ENCODE assay signal across 11 cellular contexts in the genomic region with DNA sequence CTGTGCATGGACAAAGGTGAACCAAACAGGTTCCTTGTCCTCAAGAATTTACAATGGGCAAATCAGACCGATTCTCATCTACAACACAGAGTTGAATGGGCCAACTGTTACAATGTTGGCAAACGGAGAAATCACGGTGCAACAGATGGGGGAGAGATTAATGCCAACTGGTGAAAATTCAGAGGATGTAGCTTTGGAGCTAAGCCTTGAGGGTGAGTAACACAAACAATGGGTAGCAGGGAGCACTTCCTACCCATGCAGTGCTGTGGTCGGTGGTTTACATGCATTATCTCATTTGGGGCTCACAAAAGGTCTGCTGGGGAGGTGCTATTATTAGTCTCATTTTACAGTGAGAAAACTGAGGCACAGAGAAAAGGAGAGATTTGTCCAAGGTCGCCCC. TPM values are rescaled to one million over a fixed set of nuclear protein-coding genes. Genes with fewer than 3 reads are reported as not detected.
DNase-seq lines count a peak whose midpoint lies in the region; ATAC-seq, FAIRE-seq and TF ChIP-seq lines count a peak whose summit lies in the region.
"Had no signal": no experiment of that assay in that cellular context is flagged by ENCODE, and none has a peak within 500 bp of the region (broad histone marks: within the 10 kb centered on the region; RNA-seq: fewer than 3 reads in every experiment).

No MANE protein-coding gene starts in this region.

- H3K9ac ChIP-seq in HCT116 (ENCODE audit: low read length) (no peak overlapping the region), endothelial cell of umbilical vein (replicated peaks; ENCODE audit: extremely low read depth, insufficient read depth, low read length) (no peak overlapping the region)

- dilution Hi-C loops in endothelial cell of umbilical vein (cut with MboI; ENCODE audit: extremely low pct_ligation_motif_present, low sequenced_read_pairs): no loop called here

- intact Hi-C loops in CD4-positive, alpha-beta T cell (cut with DNase I, micrococcal nuclease): loop anchor here (5.0 kb wide), 3 partner anchors 54 to 199 kb away; no protein-coding TSS in a partner anchor
- intact Hi-C loops in HCT116 (cut with micrococcal nuclease) (loop anchor here (5.0 kb wide), 1 partner anchor 59 kb away; no protein-coding TSS in a partner anchor), endothelial cell of umbilical vein (cut with micrococcal nuclease) (loop anchor here (5.0 to 10.0 kb wide), 6 partner anchors 59 to 964 kb away; no protein-coding TSS in a partner anchor), posterior vena cava (cut with DNase I) (no loop called here), right cardiac atrium (cut with DNase I) (no loop called here)

- no peaks in the 10 kb centered on the region for H3K9me1 ChIP-seq in endothelial cell of umbilical vein (replicated peaks; ENCODE audit: control insufficient read depth, extremely low read depth, insufficient read depth, low read length)

- H3K4me1 Mint-ChIP-seq in CD4-positive, alpha-beta T cell (ENCODE audit: low read depth): peaks cover 43% of the 10 kb centered on the region
- peaks cover 42% of the 10 kb centered on the region for H3K4me1 Mint-ChIP-seq in T-helper 1 cell treated with Interleukin-12 subunit alpha and Interleukin-12 subunit beta and Interleukin-4 antibody, amounts not matched to agents 30 μg/mL and 1 μg/mL, for 36 hours (ENCODE audit: low read depth)

- no peak for DNase-seq in CD4-positive, alpha-beta T cell
- no peak for DNase-seq in HCT116 (ENCODE audit: low read depth, low spot score)
- no peak for DNase-seq in endothelial cell of umbilical vein (ENCODE audit: low read depth, low spot score)
- DNase-seq in posterior vena cava (ENCODE audit: low spot score): no peak
- DNase-seq in right cardiac atrium: no peak
- DNase-seq in stimulated activated CD4-positive, alpha-beta T cell treated with anti-CD3 and anti-CD28 coated beads, Interleukin-15, amount 100 ng/mL, for 24 hours: no peak
- DNase-seq: activated CD4-positive, CD25-positive, alpha-beta regulatory T cell treated with anti-CD3 and anti-CD28 coated beads, Interleukin-2, amount 50 U/mL, for 72 hours; NCI-H1105; thyroid gland had no signal

- no peaks in the 10 kb centered on the region for H4K20me1 ChIP-seq in HCT116 (ENCODE audit: insufficient read depth)
- no peaks in the 10 kb centered on the region for H4K20me1 ChIP-seq in endothelial cell of umbilical vein (replicated peaks; ENCODE audit: control insufficient read depth, extremely low read depth, insufficient read depth, low read length)

- H3K4me1 ChIP-seq in HCT116 (ENCODE audit: control insufficient read depth in 1 of 2, insufficient read depth in 2 of 2, low read length in 2 of 2) (peaks cover 22 to 41% of the 10 kb centered on the region in 2 experiments), endothelial cell of umbilical vein (ENCODE audit: control insufficient read depth, extremely low read depth, insufficient read depth, low read length) (peaks cover 37% of the 10 kb centered on the region), right cardiac atrium (ENCODE audit: control insufficient read depth, insufficient read depth, low read length) (no peaks in the 10 kb centered on the region)

- TF ChIP-seq CTCF in CD4-positive, alpha-beta T cell (IDR thresholded peaks at IDR 0.05): no peak
- no peak for TF ChIP-seq CTCF in HCT116 (IDR thresholded peaks at IDR 0.05 in 2 of 3, conservative IDR thresholded peaks at IDR 0.05 in 1 of 3; ENCODE audit: borderline replicate concordance in 1 of 3, insufficient read depth in 1 of 3, low read depth in 2 of 3, low read length in 2 of 3)
- TF ChIP-seq CTCF in endothelial cell of umbilical vein (IDR thresholded peaks at IDR 0.05; ENCODE audit: extremely low read depth in 1 of 2, insufficient read depth in 1 of 2, low read depth in 1 of 2, low read length in 2 of 2): no peak

- CTCF ChIA-PET in CD4-positive, alpha-beta T cell (lab: Charles Lee): interaction anchor here (0.7 to 2.2 kb wide), 4 partner anchors 43 to 73 kb away, joined by 3 to 16 read pairs (median 4); no protein-coding TSS in a partner anchor
- CTCF ChIA-PET in HCT116 (lab: Charles Lee): no interaction called here
- CTCF ChIA-PET in endothelial cell of umbilical vein (lab: Charles Lee): interaction anchor here (1.2 to 1.7 kb wide), 6 partner anchors 16 to 59 kb away, joined by 3 to 11 read pairs (median 4); no protein-coding TSS in a partner anchor

- TF ChIP-seq RAD21 in HCT116 (IDR thresholded peaks at IDR 0.05; ENCODE audit: low read depth): no peak

- no peak for FAIRE-seq in endothelial cell of umbilical vein (lab: Jason Lieb, UNC)

- no peak overlapping the region for H3K4me3 ChIP-seq in HCT116 (replicated peaks in 1 of 2; ENCODE audit: low read depth in 1 of 2, low read length in 2 of 2)
- no peak overlapping the region for H3K4me3 ChIP-seq in endothelial cell of umbilical vein (replicated peaks in 1 of 3; ENCODE audit: insufficient read depth in 1 of 3, low read depth in 1 of 3, low read length in 3 of 3)
- H3K4me3 ChIP-seq in right cardiac atrium (ENCODE audit: low read length): no peak overlapping the region

- H3K9me3 ChIP-seq in CD4-positive, alpha-beta T cell (ENCODE audit: control insufficient read depth, low read length): no peaks in the 10 kb centered on the region
- no peaks in the 10 kb centered on the region for H3K9me3 ChIP-seq in HCT116 (ENCODE audit: control insufficient read depth in 1 of 2, insufficient read depth in 1 of 2, low read depth in 1 of 2, low read length in 2 of 2)
- H3K9me3 ChIP-seq in endothelial cell of umbilical vein (replicated peaks; ENCODE audit: control insufficient read depth, insufficient read depth, low read length): no peaks in the 10 kb centered on the region
- H3K9me3 ChIP-seq in right cardiac atrium (ENCODE audit: control insufficient read depth, low read length): no peaks in the 10 kb centered on the region
- H3K9me3 ChIP-seq: thyroid gland had no signal

- H2AFZ ChIP-seq in HCT116 (ENCODE audit: low read depth, low read length, poor library complexity, severe bottlenecking) (no peak overlapping the region), endothelial cell of umbilical vein (ENCODE audit: low read depth, low read length) (peak overlapping the region; percentile 98)

- BruUV-seq in HCT116 (replicated peaks; lab: Mats Ljungman, UMichigan): no TSS peak
- no TSS peak for BruUV-seq in endothelial cell of umbilical vein (replicated peaks; lab: Mats Ljungman, UMichigan)

- no peaks in the 10 kb centered on the region for H3K9me3 Mint-ChIP-seq in CD4-positive, alpha-beta T cell
- H3K9me3 Mint-ChIP-seq in T-helper 1 cell treated with Interleukin-12 subunit alpha and Interleukin-12 subunit beta and Interleukin-4 antibody, amounts not matched to agents 30 μg/mL and 1 μg/mL, for 36 hours: no peaks in the 10 kb centered on the region

- H3K9me2 ChIP-seq in HCT116 (ENCODE audit: insufficient read depth): no peaks in the 10 kb centered on the region

- POLR2A ChIA-PET in CD4-positive, alpha-beta T cell (lab: Charles Lee): interaction anchor here (1.0 to 4.1 kb wide), 9 partner anchors 16 to 1026 kb away, joined by 3 to 146 read pairs (median 8); partner anchors contain the start of genes CBX3, CYCS and HNRNPA2B1
- POLR2A ChIA-PET in HCT116 (lab: Charles Lee) (no interaction called here), endothelial cell of umbilical vein (lab: Charles Lee) (interaction anchor here (0.7 to 1.7 kb wide), 4 partner anchors 11 to 49 kb away, joined by 3 to 8 read pairs (median 3); no protein-coding TSS in a partner anchor)

- H3K36me3 ChIP-seq in HCT116 (ENCODE audit: control insufficient read depth in 1 of 2, insufficient read depth in 2 of 2, low read length in 2 of 2) (no peaks in the 10 kb centered on the region), endothelial cell of umbilical vein (ENCODE audit: control insufficient read depth in 2 of 2, extremely low read depth in 1 of 2, insufficient read depth in 2 of 2, low read length in 2 of 2) (no peaks in the 10 kb centered on the region)
- H3K36me3 ChIP-seq: thyroid gland had no signal

- H3K27me3 Mint-ChIP-seq in CD4-positive, alpha-beta T cell: no peaks in the 10 kb centered on the region
- H3K27me3 Mint-ChIP-seq in T-helper 1 cell treated with Interleukin-12 subunit alpha and Interleukin-12 subunit beta and Interleukin-4 antibody, amounts not matched to agents 30 μg/mL and 1 μg/mL, for 36 hours (ENCODE audit: low read depth): no peaks in the 10 kb centered on the region

- H3K79me2 ChIP-seq in HCT116 (ENCODE audit: insufficient read depth, low read length): peaks cover 31% of the 10 kb centered on the region
- H3K79me2 ChIP-seq in endothelial cell of umbilical vein (ENCODE audit: control insufficient read depth, insufficient read depth, low read length): peaks cover 37% of the 10 kb centered on the region

- peaks cover 7% of the 10 kb centered on the region for H3K36me3 Mint-ChIP-seq in CD4-positive, alpha-beta T cell (ENCODE audit: low read depth)
- peaks cover 14% of the 10 kb centered on the region for H3K36me3 Mint-ChIP-seq in T-helper 1 cell treated with Interleukin-12 subunit alpha and Interleukin-12 subunit beta and Interleukin-4 antibody, amounts not matched to agents 30 μg/mL and 1 μg/mL, for 36 hours (ENCODE audit: low read depth)

- no peak overlapping the region for H3K27ac ChIP-seq in CD4-positive, alpha-beta T cell (ENCODE audit: low read depth, low read length)
- no peak overlapping the region for H3K27ac ChIP-seq in HCT116 (ENCODE audit: low read depth, low read length)
- no peak overlapping the region for H3K27ac ChIP-seq in endothelial cell of umbilical vein (ENCODE audit: insufficient read depth, low read depth, low read length)
- no peak overlapping the region for H3K27ac ChIP-seq in right cardiac atrium (ENCODE audit: low read length)
- H3K27ac ChIP-seq: thyroid gland had no signal

- RAD21 ChIA-PET in HCT116 (lab: Charles Lee; ENCODE audit: low non-redundant PET in 1 of 2, low total read pairs in 2 of 2, uncharacterized antibody in 2 of 2, unreplicated experiment in 2 of 2): no interaction called here

- WGBS in right cardiac atrium: 74% methylated on average over 5 of the region's 5 CpGs

- no peak for TF ChIP-seq POLR2A in HCT116 (IDR thresholded peaks at IDR 0.05; ENCODE audit: borderline replicate concordance, extremely low read depth, insufficient read depth, insufficient read length)
- no peak for TF ChIP-seq POLR2A in endothelial cell of umbilical vein (IDR thresholded peaks at IDR 0.05; ENCODE audit: low read depth, low read length)

- peak overlapping the region; percentile 80 for H3K27ac Mint-ChIP-seq in CD4-positive, alpha-beta T cell
- peak overlapping the region; percentile 94 for H3K27ac Mint-ChIP-seq in T-helper 1 cell treated with Interleukin-12 subunit alpha and Interleukin-12 subunit beta and Interleukin-4 antibody, amounts not matched to agents 30 μg/mL and 1 μg/mL, for 36 hours

- H3K4me2 ChIP-seq in HCT116 (ENCODE audit: low read length) (peak overlapping the region; percentile 88), endothelial cell of umbilical vein (ENCODE audit: insufficient read depth, low read length) (no peak overlapping the region)

- ATAC-seq in CD4-positive, alpha-beta T cell (ENCODE audit: poor library complexity): no peak
- ATAC-seq in HCT116 (no peak), GM18502 (IDR thresholded peaks at IDR 0.05; ENCODE audit: poor library complexity, unreplicated experiment) (no peak), right cardiac atrium (no peak)

- no peaks in the 10 kb centered on the region for H3K27me3 ChIP-seq in CD4-positive, alpha-beta T cell (ENCODE audit: control insufficient read depth, insufficient read depth, low read length)
- H3K27me3 ChIP-seq in HCT116 (ENCODE audit: insufficient read depth, low read length) (no peaks in the 10 kb centered on the region), endothelial cell of umbilical vein (ENCODE audit: control insufficient read depth in 2 of 2, insufficient read depth in 2 of 2, low read length in 2 of 2) (peaks cover 0 to 4% of the 10 kb centered on the region in 2 experiments), right cardiac atrium (ENCODE audit: control insufficient read depth, insufficient read depth) (no peaks in the 10 kb centered on the region)
- H3K27me3 ChIP-seq: thyroid gland had no signal

- peak overlapping the region; percentile 92 for H3K4me3 Mint-ChIP-seq in CD4-positive, alpha-beta T cell
- H3K4me3 Mint-ChIP-seq in T-helper 1 cell treated with Interleukin-12 subunit alpha and Interleukin-12 subunit beta and Interleukin-4 antibody, amounts not matched to agents 30 μg/mL and 1 μg/mL, for 36 hours: peak overlapping the region; percentile 84

RNA-seq across cellular contexts. Expression of gene NFE2L3, which starts 0.9 kb away (rescaled TPM):
- total RNA-seq in CD4-positive, alpha-beta T cell: under 1 TPM; 0.45 to 0.93 TPM
- total RNA-seq in HCT116 (2021; ENCODE audit: unreplicated experiment) (27.0 TPM), endothelial cell of umbilical vein (28.4 and 40.2 TPM in 2 replicates), posterior vena cava (1 to 10 TPM; 1.8 to 2.0 TPM), right cardiac atrium (1 to 10 TPM in 2 of 4 donors, under 1 TPM in 2; 0.32 to 1.3 (median 1.00) TPM)
- polyA plus RNA-seq in HCT116 (2012): 9.7 and 16.0 TPM in 2 replicates
- polyA plus RNA-seq in endothelial cell of umbilical vein (29.6 and 30.8 TPM in 2 replicates), right cardiac atrium (1.1 TPM)
- 36.1 and 37.8 TPM in 2 replicates for polyA plus RNA-seq in endothelial cell of umbilical vein (2011; cell fraction: cytosol; rRNA removed)
- 27.3 and 32.9 TPM in 2 replicates for polyA plus RNA-seq in endothelial cell of umbilical vein (2011; cell fraction: nucleus; rRNA removed)
- 42.9 and 67.1 TPM in 2 replicates for polyA plus RNA-seq in endothelial cell of umbilical vein (2012)
- polyA minus RNA-seq in endothelial cell of umbilical vein: 45.2 and 45.7 TPM in 2 replicates
- polyA minus RNA-seq in endothelial cell of umbilical vein (2011; cell fraction: cytosol; rRNA and poly(A)+ RNA removed): not detected
- polyA minus RNA-seq in endothelial cell of umbilical vein (2011; cell fraction: nucleus; rRNA and poly(A)+ RNA removed): 14.6 and 23.3 TPM in 2 replicates

RNA-seq across cellular contexts. Expression of gene HNRNPA2B1, which starts 49.5 kb away (rescaled TPM):
- total RNA-seq in CD4-positive, alpha-beta T cell: 100 to 1,000 TPM; 282 to 299 TPM
- total RNA-seq in HCT116 (2021; ENCODE audit: unreplicated experiment) (870 TPM), endothelial cell of umbilical vein (703 and 717 TPM in 2 replicates), posterior vena cava (100 to 1,000 TPM; 269 to 275 TPM), right cardiac atrium (100 to 1,000 TPM; 353 to 383 (median 368) TPM)
- 635 and 851 TPM in 2 replicates for polyA plus RNA-seq in HCT116 (2012)
- polyA plus RNA-seq in endothelial cell of umbilical vein (104 and 198 TPM in 2 replicates), right cardiac atrium (521 TPM)
- 420 and 499 TPM in 2 replicates for polyA plus RNA-seq in endothelial cell of umbilical vein (2011; cell fraction: cytosol; rRNA removed)
- 496 and 792 TPM in 2 replicates for polyA plus RNA-seq in endothelial cell of umbilical vein (2011; cell fraction: nucleus; rRNA removed)
- 674 and 1,097 TPM in 2 replicates for polyA plus RNA-seq in endothelial cell of umbilical vein (2012)
- polyA minus RNA-seq in endothelial cell of umbilical vein: 165 and 169 TPM in 2 replicates
- 207 TPM for polyA minus RNA-seq in endothelial cell of umbilical vein (2011; cell fraction: cytosol; rRNA and poly(A)+ RNA removed)
- 209 and 233 TPM in 2 replicates for polyA minus RNA-seq in endothelial cell of umbilical vein (2011; cell fraction: nucleus; rRNA and poly(A)+ RNA removed)

RNA-seq across cellular contexts. Expression of gene CBX3, which starts 50.4 kb away (rescaled TPM):
- total RNA-seq in CD4-positive, alpha-beta T cell: 100 to 1,000 TPM; 124 to 132 TPM
- total RNA-seq in HCT116 (2021; ENCODE audit: unreplicated experiment) (274 TPM), endothelial cell of umbilical vein (184 and 200 TPM in 2 replicates), posterior vena cava (10 to 100 TPM; 74.2 to 94.8 TPM), right cardiac atrium (10 to 100 TPM; 68.1 to 82.5 (median 72.2) TPM)
- 57.7 and 80.0 TPM in 2 replicates for polyA plus RNA-seq in HCT116 (2012)
- polyA plus RNA-seq in endothelial cell of umbilical vein (41.7 and 47.5 TPM in 2 replicates), right cardiac atrium (61.2 TPM)
- polyA plus RNA-seq in endothelial cell of umbilical vein (2011; cell fraction: cytosol; rRNA removed): 86.6 and 94.2 TPM in 2 replicates
- 78.8 and 112 TPM in 2 replicates for polyA plus RNA-seq in endothelial cell of umbilical vein (2011; cell fraction: nucleus; rRNA removed)
- polyA plus RNA-seq in endothelial cell of umbilical vein (2012): 119 and 202 TPM in 2 replicates
- polyA minus RNA-seq in endothelial cell of umbilical vein: 22.8 and 24.5 TPM in 2 replicates
- 44.4 TPM for polyA minus RNA-seq in endothelial cell of umbilical vein (2011; cell fraction: cytosol; rRNA and poly(A)+ RNA removed)
- polyA minus RNA-seq in endothelial cell of umbilical vein (2011; cell fraction: nucleus; rRNA and poly(A)+ RNA removed): 51.5 and 52.5 TPM in 2 replicates

Comparison
In these comparisons a context has a peak if more than half of its experiments do, and no peak if none do; other contexts are left out.
1. intact Hi-C loops: an anchor here in CD4-positive, alpha-beta T cell (5.0 kb wide), HCT116 (5.0 kb wide) and endothelial cell of umbilical vein (5.0 to 10.0 kb wide); none called in posterior vena cava and right cardiac atrium.